Comparison of ENCODE assay signal across 24 cellular contexts in the genomic region with DNA sequence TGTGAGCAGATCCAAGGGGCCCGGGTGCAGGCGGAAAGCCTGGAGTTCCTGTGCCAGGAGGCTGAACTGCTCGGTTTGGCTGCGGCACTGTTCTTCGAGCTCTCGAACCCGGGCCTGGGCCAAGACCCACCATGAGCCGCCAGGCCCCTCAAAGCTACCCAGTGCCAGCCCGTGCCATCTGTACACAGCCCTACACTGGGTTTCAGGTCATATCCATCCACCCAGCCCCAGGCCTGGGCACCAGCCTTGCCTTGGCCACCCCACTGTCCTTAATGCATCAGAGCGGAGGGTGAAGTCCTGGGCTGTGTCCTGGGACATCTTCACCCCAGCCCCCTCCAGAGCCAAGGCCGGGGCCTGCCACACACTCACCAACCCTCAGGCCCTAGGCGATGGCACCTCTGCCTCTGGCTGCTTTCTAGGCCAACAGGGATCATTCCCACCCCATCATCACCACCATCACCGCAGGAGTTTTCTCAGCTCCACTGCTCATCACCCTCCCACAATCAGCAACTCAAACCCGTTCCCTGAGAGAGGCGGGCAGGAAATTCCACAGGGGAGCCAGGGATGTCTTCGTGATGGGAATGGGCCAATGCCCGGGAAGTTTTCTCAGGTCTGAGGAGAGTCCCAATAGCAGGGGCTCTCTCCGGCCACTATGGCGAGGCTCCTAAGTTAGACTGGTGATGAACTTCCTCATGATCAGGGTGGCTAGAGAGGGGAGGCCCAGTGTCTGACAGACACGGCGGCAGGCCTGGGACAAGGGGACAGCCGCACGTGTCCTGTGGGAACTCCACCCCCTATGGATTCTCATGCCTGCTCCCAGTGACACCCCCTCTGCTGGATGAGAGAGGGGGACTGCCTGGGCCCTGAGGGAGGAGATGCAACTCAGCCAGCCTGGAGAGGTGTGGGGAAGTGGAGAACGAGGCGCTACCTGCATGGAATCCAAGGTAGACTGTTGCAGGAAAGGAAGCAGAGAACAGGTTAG. TPM values are rescaled to one million over a fixed set of nuclear protein-coding genes. Genes with fewer than 3 reads are reported as not detected.
DNase-seq lines count a peak whose midpoint lies in the region; ATAC-seq and TF ChIP-seq lines count a peak whose summit lies in the region.
"Had no signal": no experiment of that assay in that cellular context is flagged by ENCODE, and none has a peak within 500 bp of the region (broad histone marks: within the 10 kb centered on the region; RNA-seq: fewer than 3 reads in every experiment).

No MANE protein-coding gene starts in this region.

- H3K4me2 ChIP-seq in BLaER1 treated with 17β-estradiol and CSF1 and Interleukin-3, amounts not matched to agents 10 nM and 100 nM, result peak overlapping the region in 2 of 11 experiments; percentile 55 to 74; a peak in 2 of 22 replicates

- peak overlapping the region in 4 of 11 experiments; percentile 21 to 63 (median 45); a peak in 2 of 22 replicates for H3K9ac ChIP-seq in BLaER1 treated with 17β-estradiol and CSF1 and Interleukin-3, amounts not matched to agents 10 nM and 100 nM

- peak; percentile 4 for DNase-seq in activated CD4-positive, alpha-beta T cell treated with anti-CD3 and anti-CD28 coated beads for 36 hours
- DNase-seq in activated CD4-positive, alpha-beta T cell treated with anti-CD3 and anti-CD28 coated beads, Interleukin-2, amount 10 ng/mL, durations not matched to agents 24 days and 14 days, result no peak
- DNase-seq in activated naive CD4-positive, alpha-beta T cell treated with anti-CD3 and anti-CD28 coated beads, Interleukin-2, amount 50 U/mL, for 72 hours (ENCODE audit: low spot score in 2 of 2), result peak in 1 of 2 donors; percentile 57
- DNase-seq in natural killer cell, result no peak
- no peak for DNase-seq in GM10248 (ENCODE audit: extremely low spot score)
- DNase-seq: brain microvascular endothelial cell; effector CD4-positive, alpha-beta T cell; HFFc6; kidney glomerular epithelial cell; MG63; NCI-H187; NCI-H446 treated with DMSO at 0.1 percent for 48 hours; SHP77 had no signal

- no peak overlapping the region for H3K27ac Mint-ChIP-seq in activated CD4-positive, alpha-beta T cell treated with anti-CD3 and anti-CD28 coated beads for 36 hours
- no peak overlapping the region for H3K27ac Mint-ChIP-seq in activated CD4-positive, alpha-beta T cell treated with anti-CD3 and anti-CD28 coated beads, Interleukin-2, amount 10 ng/mL, durations not matched to agents 24 days and 14 days
- H3K27ac Mint-ChIP-seq in activated naive CD4-positive, alpha-beta T cell treated with anti-CD3 and anti-CD28 coated beads, Interleukin-2, amount 50 U/mL, for 72 hours, result peak overlapping the region; percentile 44 to 64
- peak overlapping the region; percentile 11 to 46 for H3K27ac Mint-ChIP-seq in natural killer cell
- H3K27ac Mint-ChIP-seq: CD8-positive, alpha-beta T cell; HFFc6 had no signal

- H3K9me3 ChIP-seq in BLaER1 treated with 17β-estradiol and CSF1 and Interleukin-3, amounts not matched to agents 10 nM and 100 nM (replicated peaks in 1 of 11), result no peaks in the 10 kb centered on the region
- H3K9me3 ChIP-seq: heart left ventricle, MG63, mucosa of descending colon, tibial nerve had no signal

- peaks cover 0 to 8% (median 3%) of the 10 kb centered on the region in 11 experiments; a peak in 9 of 22 replicates for H3K27me3 ChIP-seq in BLaER1 treated with 17β-estradiol and CSF1 and Interleukin-3, amounts not matched to agents 10 nM and 100 nM
- H3K27me3 ChIP-seq: MG63, tibial nerve had no signal

- peaks cover 0 to 85% (median 49%) of the 10 kb centered on the region in 11 experiments; a peak in 18 of 22 replicates for H3K36me3 ChIP-seq in BLaER1 treated with 17β-estradiol and CSF1 and Interleukin-3, amounts not matched to agents 10 nM and 100 nM
- H3K36me3 ChIP-seq: brain microvascular endothelial cell, MG63 had no signal

- CTCF ChIA-PET in activated CD4-positive, alpha-beta T cell treated with anti-CD3 and anti-CD28 coated beads for 36 hours (lab: Charles Lee), result interaction anchor here (2.8 to 5.9 kb wide), 4 partner anchors 8 to 96 kb away, joined by 36 to 94 read pairs (median 61); partner anchors contain the start of genes RNF43, SUPT4H1 and TSPOAP1
- CTCF ChIA-PET in GM10248 (lab: Yijun Ruan, JAX), result interaction anchor here (1.0 to 8.7 kb wide), 5 partner anchors 10 to 119 kb away, joined by 3 to 93 read pairs (median 5); partner anchors contain the start of gene RNF43

- H3K27me3 Mint-ChIP-seq in activated CD4-positive, alpha-beta T cell treated with anti-CD3 and anti-CD28 coated beads for 36 hours, result no peaks in the 10 kb centered on the region
- no peaks in the 10 kb centered on the region for H3K27me3 Mint-ChIP-seq in activated CD4-positive, alpha-beta T cell treated with anti-CD3 and anti-CD28 coated beads, Interleukin-2, amount 10 ng/mL, durations not matched to agents 24 days and 14 days
- H3K27me3 Mint-ChIP-seq in natural killer cell (ENCODE audit: low read depth in 2 of 2), result no peaks in the 10 kb centered on the region

- H3K4me1 Mint-ChIP-seq in activated CD4-positive, alpha-beta T cell treated with anti-CD3 and anti-CD28 coated beads for 36 hours, result peaks cover 14% of the 10 kb centered on the region
- peaks cover 15% of the 10 kb centered on the region for H3K4me1 Mint-ChIP-seq in activated CD4-positive, alpha-beta T cell treated with anti-CD3 and anti-CD28 coated beads, Interleukin-2, amount 10 ng/mL, durations not matched to agents 24 days and 14 days
- peaks cover 23 to 36% of the 10 kb centered on the region in 2 donors for H3K4me1 Mint-ChIP-seq in natural killer cell

- POLR2A ChIA-PET in activated CD4-positive, alpha-beta T cell treated with anti-CD3 and anti-CD28 coated beads for 36 hours (lab: Charles Lee), result interaction anchor here (3.1 kb wide), 1 partner anchor 8 kb away, joined by 24 read pairs; the partner anchor contains the start of gene TSPOAP1
- POLR2A ChIA-PET in GM10248 (lab: Yijun Ruan, JAX), result interaction anchor here (0.7 kb wide), 1 partner anchor 13 kb away, joined by 3 read pairs; no protein-coding TSS in a partner anchor

- peaks cover 17 to 78% (median 64%) of the 10 kb centered on the region in 10 experiments; a peak in 19 of 20 replicates for H3K4me1 ChIP-seq in BLaER1 treated with 17β-estradiol and CSF1 and Interleukin-3, amounts not matched to agents 10 nM and 100 nM

- intact Hi-C loops in activated CD4-positive, alpha-beta T cell treated with anti-CD3 and anti-CD28 coated beads for 36 hours (cut with DNase I, micrococcal nuclease), result loop anchor here in 1 of 2 experiments (10.0 kb wide), 1 partner anchor 685 kb away; no protein-coding TSS in a partner anchor
- intact Hi-C loops in activated CD4-positive, alpha-beta T cell treated with anti-CD3 and anti-CD28 coated beads, Interleukin-2, amount 10 ng/mL, durations not matched to agents 24 days and 14 days (cut with micrococcal nuclease), result no loop called here
- intact Hi-C loops in natural killer cell (cut with micrococcal nuclease), result loop anchor here (5.0 kb wide), 1 partner anchor 168 kb away; the partner anchor contains the start of gene HSF5

- H3K4me3 Mint-ChIP-seq in activated CD4-positive, alpha-beta T cell treated with anti-CD3 and anti-CD28 coated beads for 36 hours, result no peak overlapping the region
- no peak overlapping the region for H3K4me3 Mint-ChIP-seq in activated CD4-positive, alpha-beta T cell treated with anti-CD3 and anti-CD28 coated beads, Interleukin-2, amount 10 ng/mL, durations not matched to agents 24 days and 14 days
- H3K4me3 Mint-ChIP-seq in natural killer cell, result no peak overlapping the region
- H3K4me3 Mint-ChIP-seq: CD8-positive, alpha-beta T cell; HFFc6 had no signal

- no peak for ATAC-seq in activated CD4-positive, alpha-beta T cell treated with anti-CD3 and anti-CD28 coated beads for 36 hours
- ATAC-seq in activated naive CD4-positive, alpha-beta T cell treated with anti-CD3 and anti-CD28 coated beads, Interleukin-2, amount 50 U/mL, for 72 hours, result no peak
- ATAC-seq in natural killer cell, result no peak
- ATAC-seq in HG02623 (IDR thresholded peaks at IDR 0.05; ENCODE audit: unreplicated experiment), result no peak
- no peak for ATAC-seq in HG02642 (IDR thresholded peaks at IDR 0.05; ENCODE audit: poor library complexity, unreplicated experiment)
- ATAC-seq: activated CD4-positive, CD25-positive, alpha-beta regulatory T cell treated with anti-CD3 and anti-CD28 coated beads, Interleukin-2, amount 50 U/mL, for 24 hours; CD8-positive, alpha-beta T cell; heart left ventricle; mucosa of descending colon had no signal

- H3K9me3 Mint-ChIP-seq in activated CD4-positive, alpha-beta T cell treated with anti-CD3 and anti-CD28 coated beads for 36 hours (ENCODE audit: low read depth), result no peaks in the 10 kb centered on the region
- H3K9me3 Mint-ChIP-seq in activated CD4-positive, alpha-beta T cell treated with anti-CD3 and anti-CD28 coated beads, Interleukin-2, amount 10 ng/mL, durations not matched to agents 24 days and 14 days, result no peaks in the 10 kb centered on the region
- no peaks in the 10 kb centered on the region for H3K9me3 Mint-ChIP-seq in activated naive CD4-positive, alpha-beta T cell treated with anti-CD3 and anti-CD28 coated beads, Interleukin-2, amount 50 U/mL, for 72 hours
- no peaks in the 10 kb centered on the region for H3K9me3 Mint-ChIP-seq in natural killer cell
- H3K9me3 Mint-ChIP-seq: activated T-helper 2 cell treated with anti-CD3 and anti-CD28 coated beads, Interferon-gamma antibody, Interleukin-2, Interleukin-4, amounts not matched to agents 10 μg/mL and 5 μg/mL and 100 μg/mL, durations not matched to agents 14 hours and 24 hours and 36 hours; CD8-positive, alpha-beta T cell; HFFc6 had no signal

- H3K4me3 ChIP-seq in BLaER1 treated with 17β-estradiol and CSF1 and Interleukin-3, amounts not matched to agents 10 nM and 100 nM, result no peak overlapping the region
- H3K4me3 ChIP-seq: heart left ventricle, MG63, mucosa of descending colon, tibial nerve had no signal

- peak overlapping the region in 7 of 11 experiments; percentile 14 to 73 (median 59); a peak in 10 of 22 replicates for H3K27ac ChIP-seq in BLaER1 treated with 17β-estradiol and CSF1 and Interleukin-3, amounts not matched to agents 10 nM and 100 nM
- H3K27ac ChIP-seq: brain microvascular endothelial cell, heart left ventricle, tibial nerve had no signal

- peaks cover 3% of the 10 kb centered on the region for H3K36me3 Mint-ChIP-seq in activated CD4-positive, alpha-beta T cell treated with anti-CD3 and anti-CD28 coated beads for 36 hours (ENCODE audit: low read depth)
- peaks cover 40% of the 10 kb centered on the region for H3K36me3 Mint-ChIP-seq in activated CD4-positive, alpha-beta T cell treated with anti-CD3 and anti-CD28 coated beads, Interleukin-2, amount 10 ng/mL, durations not matched to agents 24 days and 14 days (ENCODE audit: low read depth)
- no peaks in the 10 kb centered on the region for H3K36me3 Mint-ChIP-seq in activated naive CD4-positive, alpha-beta T cell treated with anti-CD3 and anti-CD28 coated beads, Interleukin-2, amount 50 U/mL, for 72 hours
- peaks cover 7% of the 10 kb centered on the region for H3K36me3 Mint-ChIP-seq in natural killer cell

- peaks cover 0 to 37% (median 0%) of the 10 kb centered on the region in 11 experiments; a peak in 7 of 22 replicates for H4K20me1 ChIP-seq in BLaER1 treated with 17β-estradiol and CSF1 and Interleukin-3, amounts not matched to agents 10 nM and 100 nM

- TF ChIP-seq CTCF in natural killer cell (IDR thresholded peaks at IDR 0.05), result no peak
- TF ChIP-seq CTCF in GM10248 (IDR thresholded peaks at IDR 0.05; ENCODE audit: control extremely low read depth, extremely low read depth, low read depth, missing control alignments), result no peak

RNA-seq across cellular contexts. Expression of gene TSPOAP1, which starts 9.1 kb away (rescaled TPM):
- total RNA-seq in activated CD4-positive, alpha-beta T cell treated with anti-CD3 and anti-CD28 coated beads for 36 hours, result 10 to 100 TPM; 11.8 to 12.4 TPM
- 22.6 and 23.6 TPM in 2 replicates for total RNA-seq in activated CD4-positive, alpha-beta T cell treated with anti-CD3 and anti-CD28 coated beads, Interleukin-2, amount 10 ng/mL, durations not matched to agents 24 days and 14 days
- total RNA-seq in activated naive CD4-positive, alpha-beta T cell treated with anti-CD3 and anti-CD28 coated beads, Interleukin-2, amount 50 U/mL, for 72 hours, result 100 to 1,000 TPM in 1 of 2 donors, 10 to 100 TPM in 1; 19.2 to 123 TPM
- 100 to 1,000 TPM; 176 to 282 (median 246) TPM for total RNA-seq in natural killer cell
- total RNA-seq: A172 had no signal

RNA-seq across cellular contexts. Expression of gene SUPT4H1, which starts 32.5 kb away (rescaled TPM):
- 100 to 1,000 TPM; 106 to 129 TPM for total RNA-seq in activated CD4-positive, alpha-beta T cell treated with anti-CD3 and anti-CD28 coated beads for 36 hours
- 139 and 143 TPM in 2 replicates for total RNA-seq in activated CD4-positive, alpha-beta T cell treated with anti-CD3 and anti-CD28 coated beads, Interleukin-2, amount 10 ng/mL, durations not matched to agents 24 days and 14 days
- total RNA-seq in activated naive CD4-positive, alpha-beta T cell treated with anti-CD3 and anti-CD28 coated beads, Interleukin-2, amount 50 U/mL, for 72 hours, result 100 to 1,000 TPM; 105 to 141 TPM
- 10 to 100 TPM; 55.9 to 68.3 (median 68.1) TPM for total RNA-seq in natural killer cell

RNA-seq across cellular contexts. Expression of gene MPO, which starts 38.7 kb away (rescaled TPM):
- total RNA-seq in activated CD4-positive, alpha-beta T cell treated with anti-CD3 and anti-CD28 coated beads for 36 hours, result under 1 TPM in 1 of 2 experiments, not detected in 1; 0.07 TPM
- not detected in 2 replicates for total RNA-seq in activated CD4-positive, alpha-beta T cell treated with anti-CD3 and anti-CD28 coated beads, Interleukin-2, amount 10 ng/mL, durations not matched to agents 24 days and 14 days
- not detected for total RNA-seq in activated naive CD4-positive, alpha-beta T cell treated with anti-CD3 and anti-CD28 coated beads, Interleukin-2, amount 50 U/mL, for 72 hours
- total RNA-seq in natural killer cell, result 1 to 10 TPM in 2 of 3 donors, not detected in 1; 1.8 to 1.9 TPM
- total RNA-seq: A172; activated T-helper 2 cell treated with anti-CD3 and anti-CD28 coated beads, Interferon-gamma antibody, Interleukin-2, Interleukin-4, amounts not matched to agents 10 μg/mL and 5 μg/mL and 100 μg/mL, durations not matched to agents 14 hours and 24 hours and 36 hours; CD8-positive, alpha-beta T cell; fibroblast of lung; HFFc6; tibial nerve had no signal

Comparison
In these comparisons a context has a peak if more than half of its experiments do, and no peak if none do; other contexts are left out.
1. H3K27ac Mint-ChIP-seq: peak in activated naive CD4-positive, alpha-beta T cell treated with anti-CD3 and anti-CD28 coated beads, Interleukin-2, amount 50 U/mL, for 72 hours (2 of 2) and natural killer cell (2 of 2); none in activated CD4-positive, alpha-beta T cell treated with anti-CD3 and anti-CD28 coated beads for 36 hours (single experiment) and activated CD4-positive, alpha-beta T cell treated with anti-CD3 and anti-CD28 coated beads, Interleukin-2, amount 10 ng/mL, durations not matched to agents 24 days and 14 days (single experiment).